Comparison of ENCODE assay signal across 10 cellular contexts in genomic region chr18:49677762-49678398, GRCh38.
A peak's percentile ranks its signal among the peaks of the same experiment; 100 is the strongest.
DNase-seq lines count a peak whose midpoint lies in the region; ATAC-seq and TF ChIP-seq lines count a peak whose summit lies in the region.
"Had no signal": no experiment of that assay in that cellular context is flagged by ENCODE, and none has a peak within 500 bp of the region (broad histone marks: within the 10 kb centered on the region; RNA-seq: fewer than 3 reads in every experiment).

No MANE protein-coding gene starts in this region.

- H3K36me3 ChIP-seq in stomach: no peaks in the 10 kb centered on the region

- WGBS in stomach, 5 donors: 70 to 81% (median 76%) methylated on average over 10 of the region's 10 CpGs

- no peak for TF ChIP-seq EP300 in stomach (IDR thresholded peaks at IDR 0.05)

- H3K4me3 ChIP-seq in stomach: no peak overlapping the region

- DNase-seq in OCI-M1 (lab: John Stamatoyannopoulos, UW): peak; percentile 91
- DNase-seq in stomach: no peak
- no peak for DNase-seq in DMS153 (lab: John Stamatoyannopoulos, UW)
- DNase-seq in stimulated activated naive CD4-positive, alpha-beta T cell treated with Interleukin-2 at 50 U/mL for 16 hours (lab: John Stamatoyannopoulos, UW): no peak
- DNase-seq: NCI-H1092; stimulated activated naive CD8-positive, alpha-beta T cell treated with anti-CD3 and anti-CD28 coated beads, Interleukin-15, Interleukin-2, amounts not matched to agents 100 U/mL and 50 U/mL, for 24 hours had no signal

- peaks cover 7% of the 10 kb centered on the region for H3K4me1 Mint-ChIP-seq in stimulated activated memory B cell treated with anti-CD40 and anti-IgM and Interleukin-4, amounts not matched to agents 10 μg/mL and 1 μg/mL and 100 μg/mL, for 72 hours

- H3K27ac ChIP-seq in stomach: no peak overlapping the region

- peaks cover 6% of the 10 kb centered on the region for H3K27me3 Mint-ChIP-seq in stimulated activated memory B cell treated with anti-CD40 and anti-IgM and Interleukin-4, amounts not matched to agents 10 μg/mL and 1 μg/mL and 100 μg/mL, for 72 hours

- H3K9me3 Mint-ChIP-seq in stimulated activated memory B cell treated with anti-CD40 and anti-IgM and Interleukin-4, amounts not matched to agents 10 μg/mL and 1 μg/mL and 100 μg/mL, for 72 hours: no peaks in the 10 kb centered on the region
- H3K9me3 Mint-ChIP-seq: activated T-helper 1 cell treated with anti-CD3 and anti-CD28 coated beads, Interleukin-12 subunit alpha, Interleukin-12 subunit beta, Interleukin-2, Interleukin-4 antibody, amounts not matched to agents 30 ng/mL and 10 ng/mL and 1 ng/mL, durations not matched to agents 14 hours and 24 hours and 36 hours had no signal

- no peaks in the 10 kb centered on the region for H3K27me3 ChIP-seq in stomach

- ATAC-seq in GM19324 (IDR thresholded peaks at IDR 0.05; ENCODE audit: low FRiP score, unreplicated experiment) (peak; percentile 84), HG03064 (IDR thresholded peaks at IDR 0.05; ENCODE audit: low read depth, unreplicated experiment) (peak; percentile 72)
- peak; percentile 32 for ATAC-seq in stimulated activated memory B cell treated with anti-CD40 and anti-IgM and Interleukin-4, amounts not matched to agents 10 μg/mL and 1 μg/mL and 100 μg/mL, for 72 hours
- ATAC-seq: stimulated activated naive CD8-positive, alpha-beta T cell treated with anti-CD3 and anti-CD28 coated beads, Interleukin-15, Interleukin-2, amounts not matched to agents 100 U/mL and 50 U/mL, for 24 hours had no signal

- intact Hi-C loops in stomach (cut with DNase I; ENCODE audit: low total_unique reads): no loop called here

- H3K36me3 Mint-ChIP-seq in stimulated activated memory B cell treated with anti-CD40 and anti-IgM and Interleukin-4, amounts not matched to agents 10 μg/mL and 1 μg/mL and 100 μg/mL, for 72 hours: no peaks in the 10 kb centered on the region

- no peak overlapping the region for H3K4me3 Mint-ChIP-seq in stimulated activated memory B cell treated with anti-CD40 and anti-IgM and Interleukin-4, amounts not matched to agents 10 μg/mL and 1 μg/mL and 100 μg/mL, for 72 hours
- H3K4me3 Mint-ChIP-seq: activated T-helper 1 cell treated with anti-CD3 and anti-CD28 coated beads, Interleukin-12 subunit alpha, Interleukin-12 subunit beta, Interleukin-2, Interleukin-4 antibody, amounts not matched to agents 30 ng/mL and 10 ng/mL and 1 ng/mL, durations not matched to agents 14 hours and 24 hours and 36 hours had no signal

- TF ChIP-seq POLR2A in stomach (IDR thresholded peaks at IDR 0.05): no peak

- no peak overlapping the region for H3K27ac Mint-ChIP-seq in stimulated activated memory B cell treated with anti-CD40 and anti-IgM and Interleukin-4, amounts not matched to agents 10 μg/mL and 1 μg/mL and 100 μg/mL, for 72 hours
- H3K27ac Mint-ChIP-seq: activated T-helper 1 cell treated with anti-CD3 and anti-CD28 coated beads, Interleukin-12 subunit alpha, Interleukin-12 subunit beta, Interleukin-2, Interleukin-4 antibody, amounts not matched to agents 30 ng/mL and 10 ng/mL and 1 ng/mL, durations not matched to agents 14 hours and 24 hours and 36 hours had no signal

- no peaks in the 10 kb centered on the region for H3K9me3 ChIP-seq in stomach

- H3K4me1 ChIP-seq in stomach: no peaks in the 10 kb centered on the region

- TF ChIP-seq CTCF in stomach (IDR thresholded peaks at IDR 0.05): no peak

Comparison
In these comparisons a context has a peak if more than half of its experiments do, and no peak if none do; other contexts are left out.
1. ATAC-seq: peak in every context shown above with its lines; median percentile 84 in GM19324; 72 in HG03064; 32 in stimulated activated memory B cell treated with anti-CD40 and anti-IgM and Interleukin-4, amounts not matched to agents 10 μg/mL and 1 μg/mL and 100 μg/mL, for 72 hours.